ENCODE assay signal across 1 cellular context in genomic region chr18:8951491-8951890, GRCh38.
A peak's percentile ranks its signal among the peaks of the same experiment; 100 is the strongest.
TF ChIP-seq lines count a peak whose summit lies in the region.

No MANE protein-coding gene starts in this region.

TF ChIP-seq in K562, 482 proteins besides CTCF, POLR2A, EP300 and RAD21 (continued from another document):
- TF ChIP-seq ZNF318 (IDR thresholded peaks at IDR 0.05; ENCODE audit: borderline replicate concordance in 1 of 2, low read depth in 1 of 2), result no peak
- 0 out of 4 replicates have a peak, but pooled peaks of 1 of the 2 experiments have one; percentile 35 for TF ChIP-seq KDM1A (IDR thresholded peaks at IDR 0.05)
- no peak for TF ChIP-seq MNT (conservative IDR thresholded peaks at IDR 0.05)
- TF ChIP-seq RHOXF2B (CRISPR knock-in tag; conservative IDR thresholded peaks at IDR 0.05), result no peak
- TF ChIP-seq HNRNPL (IDR thresholded peaks at IDR 0.05; ENCODE audit: low read depth, low read length), result no peak
- TF ChIP-seq MITF (IDR thresholded peaks at IDR 0.05), result no peak
- TF ChIP-seq ZBTB7A (IDR thresholded peaks at IDR 0.05; ENCODE audit: borderline replicate concordance, control insufficient read depth, low read depth, low read length), result no peak
- TF ChIP-seq HMBOX1 (IDR thresholded peaks at IDR 0.05), result peak; percentile 69
- no peak for TF ChIP-seq MED1 (CRISPR knock-in tag; IDR thresholded peaks at IDR 0.05; ENCODE audit: borderline replicate concordance)
- no peak for TF ChIP-seq HMGXB4 (CRISPR knock-in tag; IDR thresholded peaks at IDR 0.05)
- no peak for TF ChIP-seq FOXJ3 (CRISPR knock-in tag; IDR thresholded peaks at IDR 0.05)
- peak; percentile 62; the same call in 1 of the 2 replicates for TF ChIP-seq SOX6 (IDR thresholded peaks at IDR 0.05)
